16 cellular contexts compared by ENCODE assay signal in genomic region chr19:36918090-36918489, GRCh38.
"Had no signal": no experiment of that assay in that cellular context is flagged by ENCODE, and none has a peak within 500 bp of the region (broad histone marks: within the 10 kb centered on the region; RNA-seq: fewer than 3 reads in every experiment).

No MANE protein-coding gene starts in this region.

- H3K4me3 ChIP-seq: coronary artery, tibial artery, vagina had no signal

- H3K27ac ChIP-seq: coronary artery, neutrophil, tibial artery, vagina had no signal

- H3K36me3 ChIP-seq: neutrophil had no signal

- DNase-seq: activated CD4-positive, alpha-beta T cell treated with anti-CD3 and anti-CD28 coated beads for 1 hour; activated CD8-positive, alpha-beta T cell treated with anti-CD3 and anti-CD28 coated beads, Interleukin-2, amount 10 ng/mL, durations not matched to agents 7 days and 5 days; activated gamma-delta T cell; caudate nucleus; effector CD8-positive, alpha-beta T cell; kidney; left ventricle myocardium superior; mesendoderm; posterior cingulate gyrus; SK-N-SH; stimulated activated CD4-positive, alpha-beta T cell treated with anti-CD3 and anti-CD28 coated beads, Interleukin-15, amount 100 ng/mL, for 24 hours; stimulated activated CD4-positive, alpha-beta T cell treated with anti-CD3 and anti-CD28 coated beads, Interleukin-4, amount 100 ng/mL, for 24 hours; tibial artery had no signal

- ATAC-seq: activated CD8-positive, alpha-beta T cell treated with anti-CD3 and anti-CD28 coated beads, Interleukin-2, amount 10 ng/mL, durations not matched to agents 7 days and 5 days; left ventricle myocardium superior had no signal

- H3K9me3 ChIP-seq: vagina had no signal

- H3K27me3 ChIP-seq: neutrophil, tibial artery, vagina had no signal

- H3K9ac ChIP-seq: SK-N-SH had no signal
